1 cellular context compared by ENCODE assay signal in the genomic region with DNA sequence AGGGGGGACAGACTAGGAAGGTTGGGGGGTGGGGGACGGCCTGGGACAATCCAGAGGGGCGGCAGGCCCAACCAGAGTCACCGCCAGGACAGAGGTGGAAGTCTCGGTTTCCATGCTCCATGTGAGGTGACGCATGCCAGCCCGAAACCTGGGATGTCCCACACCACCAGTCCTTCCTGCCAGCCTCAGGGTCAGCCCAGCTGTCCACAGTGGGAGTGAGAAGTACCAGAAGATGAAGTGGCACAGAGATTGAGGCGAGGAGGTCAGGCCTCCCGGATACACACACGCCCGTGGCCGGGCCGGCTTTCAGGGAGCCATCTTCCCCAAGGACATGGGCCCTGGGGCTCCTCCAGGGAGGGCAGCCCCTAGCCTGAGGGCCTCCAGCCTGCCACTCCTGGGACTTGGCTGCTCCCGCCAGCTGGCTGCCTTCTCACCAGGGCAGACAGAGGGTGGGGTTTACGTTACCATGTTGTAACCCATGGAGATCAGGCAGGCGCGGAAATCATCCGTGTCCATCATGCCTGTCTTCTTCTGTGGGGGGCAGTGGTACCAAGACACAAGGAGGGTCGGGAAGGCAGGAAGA.
TF ChIP-seq lines count a peak whose summit lies in the region.

No MANE protein-coding gene starts in this region.

TF ChIP-seq in HepG2, 621 proteins besides CTCF, POLR2A, EP300 and RAD21:
- TF ChIP-seq ZNF20 (CRISPR knock-in tag; IDR thresholded peaks at IDR 0.05): no peak
- peak; percentile 76 for TF ChIP-seq AGO2 (optimal IDR thresholded peaks at IDR 0.05; ENCODE audit: low read depth, low read length)
